ENCODE assay signal across 12 cellular contexts in the genomic region with DNA sequence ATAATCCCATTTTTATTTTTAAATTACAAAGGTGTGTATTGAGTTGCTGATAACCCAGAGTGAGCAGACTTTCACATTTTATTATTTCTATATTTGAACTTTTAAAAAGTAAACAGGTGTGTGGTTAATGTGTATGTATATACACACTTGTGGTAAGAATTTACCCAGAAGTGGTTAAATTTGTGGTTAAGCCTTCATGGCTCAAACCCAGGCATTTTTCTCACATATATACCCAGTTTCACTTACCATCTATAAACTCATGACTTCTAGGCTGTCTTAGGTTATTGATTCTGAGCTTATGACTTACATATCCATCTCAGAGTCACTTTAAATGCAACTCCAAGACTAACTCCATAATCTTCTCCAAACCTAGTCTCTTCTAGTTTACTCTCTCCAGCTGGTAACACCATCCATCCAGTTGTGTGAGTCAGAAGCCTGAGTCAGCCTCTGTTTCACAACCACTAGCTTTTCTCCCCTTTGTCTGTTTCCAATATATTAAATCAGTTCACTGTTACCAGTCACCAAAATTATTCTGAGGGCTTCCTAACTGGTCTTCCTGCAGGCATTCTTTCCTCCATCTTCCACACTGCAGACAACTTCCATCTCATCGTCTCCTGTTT. TPM values are rescaled to one million over a fixed set of nuclear protein-coding genes. Genes with fewer than 3 reads are reported as not detected.
DNase-seq lines count a peak whose midpoint lies in the region; ATAC-seq and TF ChIP-seq lines count a peak whose summit lies in the region.
"Had no signal": no experiment of that assay in that cellular context is flagged by ENCODE, and none has a peak within 500 bp of the region (broad histone marks: within the 10 kb centered on the region; RNA-seq: fewer than 3 reads in every experiment).

No MANE protein-coding gene starts in this region.

- DNase-seq in Right ventricle myocardium inferior (ENCODE audit: missing footprints): no peak
- no peak for DNase-seq in left ventricle myocardium inferior
- peak; percentile 42 for DNase-seq in HPDE6-E6E7 (ENCODE audit: extremely low spot score)
- peak; percentile 39 for DNase-seq in epithelial cell of proximal tubule (ENCODE audit: low read depth)
- peak; percentile 84 for DNase-seq in stromal cell of bone marrow (ENCODE audit: low read depth)
- no peak for DNase-seq in DMS79 treated with DMSO at 0.1 percent for 48 hours (lab: John Stamatoyannopoulos, UW)
- no peak for DNase-seq in stimulated activated CD4-positive, alpha-beta T cell treated with anti-CD3 and anti-CD28 coated beads, Interleukin-4, amount 100 ng/mL, for 4 hours
- DNase-seq: NCI-H146 had no signal

- no peak for TF ChIP-seq CTCF in left ventricle myocardium inferior (IDR thresholded peaks at IDR 0.05; ENCODE audit: borderline replicate concordance)
- no peak for TF ChIP-seq CTCF in epithelial cell of proximal tubule (conservative IDR thresholded peaks at IDR 0.05; ENCODE audit: low read depth, low read length)

- ATAC-seq in Right ventricle myocardium inferior (peak; percentile 59), HG02973 (IDR thresholded peaks at IDR 0.05; ENCODE audit: unreplicated experiment) (no peak)
- ATAC-seq: GM23338 had no signal

- peaks cover 65% of the 10 kb centered on the region for H3K36me3 ChIP-seq in left ventricle myocardium inferior

- H3K4me3 ChIP-seq in left ventricle myocardium inferior (no peak overlapping the region), epithelial cell of proximal tubule (ENCODE audit: low read depth, low read length) (no peak overlapping the region)
- H3K4me3 ChIP-seq: adrenal gland, GM23338 had no signal

- no peaks in the 10 kb centered on the region for H3K9me3 ChIP-seq in left ventricle myocardium inferior (replicated peaks)
- H3K9me3 ChIP-seq: adrenal gland had no signal

- intact Hi-C loops in Right ventricle myocardium inferior (cut with DNase I): no loop called here
- intact Hi-C loops in left ventricle myocardium inferior (cut with micrococcal nuclease): no loop called here

- H3K27me3 ChIP-seq in left ventricle myocardium inferior (ENCODE audit: low read depth): no peaks in the 10 kb centered on the region
- H3K27me3 ChIP-seq: adrenal gland had no signal

- no peak overlapping the region for H3K27ac ChIP-seq in left ventricle myocardium inferior (replicated peaks)
- H3K27ac ChIP-seq: adrenal gland, C4-2B had no signal

- H3K4me1 ChIP-seq in left ventricle myocardium inferior: no peaks in the 10 kb centered on the region

RNA-seq across cellular contexts. Expression of a gene that starts 20.2 kb away (rescaled TPM):
- total RNA-seq in Right ventricle myocardium inferior: 6.5 TPM
- total RNA-seq in left ventricle myocardium inferior: 7.8 TPM
- total RNA-seq in epithelial cell of proximal tubule: 3.3 and 5.1 TPM in 2 replicates

RNA-seq across cellular contexts. Expression of a gene that starts 36.7 kb away (rescaled TPM):
- total RNA-seq in Right ventricle myocardium inferior (14.5 TPM), left ventricle myocardium inferior (16.2 TPM), epithelial cell of proximal tubule (14.8 and 24.0 TPM in 2 replicates)

Comparison
In these comparisons a context has a peak if more than half of its experiments do, and no peak if none do; other contexts are left out.
1. DNase-seq: peak in HPDE6-E6E7 (single experiment), epithelial cell of proximal tubule (single experiment) and stromal cell of bone marrow (single experiment); none in Right ventricle myocardium inferior (single experiment), left ventricle myocardium inferior (single experiment), DMS79 treated with DMSO at 0.1 percent for 48 hours (single experiment) and stimulated activated CD4-positive, alpha-beta T cell treated with anti-CD3 and anti-CD28 coated beads, Interleukin-4, amount 100 ng/mL, for 4 hours (0 of 2).